17 cellular contexts compared by ENCODE assay signal in the genomic region with DNA sequence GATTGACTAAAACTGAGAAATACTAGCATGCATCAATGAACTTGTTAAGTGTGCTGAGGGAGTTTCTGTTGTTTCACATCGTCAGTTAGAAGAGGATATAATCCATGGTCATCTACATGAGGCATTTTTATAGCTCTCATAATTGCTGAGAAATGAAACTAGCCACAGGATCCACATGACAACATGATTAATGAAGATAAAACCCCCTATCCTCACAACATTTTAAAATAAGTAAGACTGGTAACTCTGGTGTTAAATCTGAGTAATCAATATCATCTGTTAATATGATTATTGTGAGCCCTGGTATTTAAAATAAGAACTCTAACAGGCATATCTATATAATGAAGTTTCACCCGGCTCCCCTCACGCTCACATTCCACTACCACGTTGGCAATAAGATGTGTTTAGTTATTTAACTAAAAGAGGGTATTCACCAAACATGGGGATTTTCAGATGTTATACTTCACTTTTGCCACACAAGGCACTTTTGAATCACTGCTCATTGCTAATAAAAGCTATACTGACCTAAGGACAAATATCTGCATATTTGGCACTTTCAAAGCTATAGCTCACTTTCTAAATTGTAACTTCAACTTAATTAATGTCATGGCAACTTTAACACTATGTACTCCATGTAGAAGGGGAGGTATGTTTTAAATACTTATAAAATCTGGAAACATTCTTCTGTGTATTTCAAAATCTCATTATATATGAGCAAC. TPM values are rescaled to one million over a fixed set of nuclear protein-coding genes. Genes with fewer than 3 reads are reported as not detected.
DNase-seq lines count a peak whose midpoint lies in the region; ATAC-seq and TF ChIP-seq lines count a peak whose summit lies in the region.
"Had no signal": no experiment of that assay in that cellular context is flagged by ENCODE, and none has a peak within 500 bp of the region (broad histone marks: within the 10 kb centered on the region; RNA-seq: fewer than 3 reads in every experiment).

No MANE protein-coding gene starts in this region.

- TF ChIP-seq CTCF in SK-N-SH (IDR thresholded peaks at IDR 0.05), result no peak

- H3K79me2 ChIP-seq in SK-N-SH (ENCODE audit: insufficient read depth), result peaks cover 31% of the 10 kb centered on the region

- H2AFZ ChIP-seq in SK-N-SH (ENCODE audit: low read depth), result peak overlapping the region; percentile 20; the same call in 1 of the 2 replicates

- H3K4me3 Mint-ChIP-seq in activated T-cell treated with anti-CD3 and anti-CD28 coated beads, Interleukin-2, amount 50 U/mL, for 4 hours, result no peak overlapping the region
- H3K4me3 Mint-ChIP-seq: CD8-positive, alpha-beta T cell had no signal

- POLR2A ChIA-PET in SK-N-SH (lab: Yijun Ruan, JAX), result interaction anchor here (0.6 to 1.2 kb wide), 3 partner anchors 17 to 371 kb away, joined by 3 read pairs; no protein-coding TSS in a partner anchor

- H3K4me1 ChIP-seq in SK-N-SH (ENCODE audit: control insufficient read depth in 1 of 2, insufficient read depth in 2 of 2, low read depth in 1 of 2, low read length in 1 of 2), result peaks cover 0 to 28% of the 10 kb centered on the region in 2 experiments; a peak in 2 of 4 replicates
- H3K4me1 ChIP-seq: SJSA1 had no signal

- H3K27ac ChIP-seq in SK-N-SH (ENCODE audit: low read depth in 2 of 2, low read length in 1 of 2), result peak overlapping the region; percentile 31 to 98; a peak in 3 of 4 replicates
- H3K27ac ChIP-seq in temporal lobe (ENCODE audit: low read depth, low read length), result peak overlapping the region; percentile 59
- H3K27ac ChIP-seq: SJSA1 had no signal

- TF ChIP-seq EP300 in SK-N-SH (IDR thresholded peaks at IDR 0.05; ENCODE audit: borderline replicate concordance in 1 of 2, low read depth in 1 of 2, low read length in 1 of 2), result peak in 1 of 2 experiments; percentile 32; a peak in 1 of 4 replicates

- no peaks in the 10 kb centered on the region for H3K36me3 Mint-ChIP-seq in activated T-cell treated with anti-CD3 and anti-CD28 coated beads, Interleukin-2, amount 50 U/mL, for 4 hours (ENCODE audit: insufficient read depth)
- H3K36me3 Mint-ChIP-seq: CD8-positive, alpha-beta T cell had no signal

- H3K9ac ChIP-seq in SK-N-SH, result no peak overlapping the region; the same call in 1 of the 2 replicates

- H3K9me2 ChIP-seq in SK-N-SH, result no peaks in the 10 kb centered on the region

- H3K9me3 ChIP-seq in SK-N-SH, result no peaks in the 10 kb centered on the region
- H3K9me3 ChIP-seq: SJSA1 had no signal

- peaks cover 4 to 6% of the 10 kb centered on the region in 2 experiments for H3K36me3 ChIP-seq in SK-N-SH (replicated peaks in 1 of 2; ENCODE audit: control insufficient read depth in 1 of 2, insufficient read depth in 2 of 2, low read length in 1 of 2)
- H3K36me3 ChIP-seq: SJSA1 had no signal

- no peaks in the 10 kb centered on the region for H4K20me1 ChIP-seq in SK-N-SH (ENCODE audit: insufficient read depth)

- H3K9me3 Mint-ChIP-seq in activated T-cell treated with anti-CD3 and anti-CD28 coated beads, Interleukin-2, amount 50 U/mL, for 4 hours, result no peaks in the 10 kb centered on the region
- H3K9me3 Mint-ChIP-seq: CD8-positive, alpha-beta T cell had no signal

- H3K27me3 Mint-ChIP-seq in activated T-cell treated with anti-CD3 and anti-CD28 coated beads, Interleukin-2, amount 50 U/mL, for 4 hours (ENCODE audit: low read depth), result peaks cover 11% of the 10 kb centered on the region

- DNase-seq in SK-N-SH, result no peak
- DNase-seq in hepatic stellate cell (ENCODE audit: low spot score), result no peak
- DNase-seq in stimulated activated CD4-positive, alpha-beta T cell treated with anti-CD3 and anti-CD28 coated beads, Interleukin-12 subunit alpha, Interleukin-12 subunit beta, amount 100 ng/mL, for 4 hours, result no peak
- DNase-seq in activated T-cell treated with anti-CD3 and anti-CD28 coated beads, Interleukin-2, amount 50 U/mL, for 4 hours, result no peak
- DNase-seq in NCI-H1092 (lab: John Stamatoyannopoulos, UW), result no peak
- DNase-seq: activated naive CD4-positive, alpha-beta T cell; CD8-positive, alpha-beta T cell; foreskin melanocyte; NCI-H1092 treated with DMSO at 0.1 percent for 48 hours; NCI-H524 treated with DMSO at 0.1 percent for 48 hours; stimulated activated CD4-positive, alpha-beta T cell treated with anti-CD3 and anti-CD28 coated beads, Interleukin-4, amount 100 ng/mL, for 24 hours had no signal

- peak overlapping the region in 1 of 2 experiments; percentile 28; a peak in 2 of 4 replicates for H3K4me3 ChIP-seq in SK-N-SH (ENCODE audit: low read depth in 2 of 2, low read length in 1 of 2)
- H3K4me3 ChIP-seq: SJSA1 had no signal

- H3K27me3 ChIP-seq in SK-N-SH (ENCODE audit: insufficient read depth), result no peaks in the 10 kb centered on the region

- no peak for TF ChIP-seq RAD21 in SK-N-SH (IDR thresholded peaks at IDR 0.05; ENCODE audit: low read length)

- H3K4me1 Mint-ChIP-seq in activated T-cell treated with anti-CD3 and anti-CD28 coated beads, Interleukin-2, amount 50 U/mL, for 4 hours (ENCODE audit: low read depth), result no peaks in the 10 kb centered on the region

- CTCF ChIA-PET in SK-N-SH (lab: Yijun Ruan, JAX), result interaction anchor here (0.6 to 14.1 kb wide), 6 partner anchors 18 to 1738 kb away, joined by 3 to 183 read pairs (median 4); no protein-coding TSS in a partner anchor

- ATAC-seq in GM18870 (IDR thresholded peaks at IDR 0.05; ENCODE audit: unreplicated experiment), result peak; percentile 89
- peak; percentile 61 for ATAC-seq in HG02870 (IDR thresholded peaks at IDR 0.05; ENCODE audit: unreplicated experiment)
- no peak for ATAC-seq in activated T-cell treated with anti-CD3 and anti-CD28 coated beads, Interleukin-2, amount 50 U/mL, for 4 hours
- ATAC-seq: activated CD4-positive, CD25-positive, alpha-beta regulatory T cell treated with anti-CD3 and anti-CD28 coated beads, Interleukin-2, amount 50 U/mL, for 24 hours; CD8-positive, alpha-beta T cell; left lobe of liver had no signal

- WGBS in SK-N-SH (ENCODE audit: low lambda C conversion rate), result 32% methylated on average over 4 of the region's 4 CpGs

- H3K4me2 ChIP-seq in SK-N-SH, result peak overlapping the region; percentile 51

- peaks cover 24% of the 10 kb centered on the region for H3F3A ChIP-seq in SK-N-SH (replicated peaks; ENCODE audit: insufficient read depth)

TF ChIP-seq in SK-N-SH, 30 proteins besides CTCF, POLR2A, EP300 and RAD21:
- TF ChIP-seq FOSL2 (IDR thresholded peaks at IDR 0.05; ENCODE audit: borderline replicate concordance, low read depth) (no peak), MEF2A (IDR thresholded peaks at IDR 0.05; ENCODE audit: borderline replicate concordance, low read depth) (no peak), GABPA (IDR thresholded peaks at IDR 0.05; ENCODE audit: low read depth) (no peak), CHD2 (IDR thresholded peaks at IDR 0.05; ENCODE audit: low read length, partially characterized antibody) (no peak), TCF12 (IDR thresholded peaks at IDR 0.05) (peak; percentile 18; the same call in 1 of the 2 replicates), RCOR1 (IDR thresholded peaks at IDR 0.05; ENCODE audit: low read length) (peak; percentile 45; the same call in 1 of the 2 replicates), MXI1 (IDR thresholded peaks at IDR 0.05; ENCODE audit: low read depth, low read length) (no peak; the same call in 1 of the 2 replicates), SIN3A (IDR thresholded peaks at IDR 0.05; ENCODE audit: borderline replicate concordance, low read depth, low read length) (no peak), RXRA (IDR thresholded peaks at IDR 0.05; ENCODE audit: borderline replicate concordance, low read depth) (no peak), POLR2AphosphoS5 (IDR thresholded peaks at IDR 0.05; ENCODE audit: low read depth, low read length) (no peak)
- TF ChIP-seq, protein P1, sequence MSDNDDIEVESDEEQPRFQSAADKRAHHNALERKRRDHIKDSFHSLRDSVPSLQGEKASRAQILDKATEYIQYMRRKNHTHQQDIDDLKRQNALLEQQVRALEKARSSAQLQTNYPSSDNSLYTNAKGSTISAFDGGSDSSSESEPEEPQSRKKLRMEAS (IDR thresholded peaks at IDR 0.05; ENCODE audit: low read depth), result no peak

RNA-seq across cellular contexts. Expression of a gene that starts 6.7 kb away (rescaled TPM):
- 3.3 and 5.4 TPM in 2 replicates for polyA plus RNA-seq in SK-N-SH (2012; rRNA removed)
- polyA plus RNA-seq in SK-N-SH (2012; cell fraction: cytosol; rRNA removed), result 3.9 and 5.5 TPM in 2 replicates
- 3.7 and 5.9 TPM in 2 replicates for polyA plus RNA-seq in SK-N-SH (2012; cell fraction: nucleus; rRNA removed)
- 14.0 TPM for total RNA-seq in temporal lobe
- under 1 TPM in 1 of 3 donors, not detected in 2; 0.08 TPM for total RNA-seq in activated T-cell treated with anti-CD3 and anti-CD28 coated beads, Interleukin-2, amount 50 U/mL, for 4 hours
- total RNA-seq: CD8-positive, alpha-beta T cell had no signal

Comparison
In these comparisons a context has a peak if more than half of its experiments do, and no peak if none do; other contexts are left out.
1. ATAC-seq: peak in GM18870 (single experiment) and HG02870 (single experiment); none in activated T-cell treated with anti-CD3 and anti-CD28 coated beads, Interleukin-2, amount 50 U/mL, for 4 hours (0 of 2).
2. RNA of a gene that starts 6.7 kb away (total RNA-seq): 14.0 TPM in temporal lobe (single experiment); 0.08 TPM in activated T-cell treated with anti-CD3 and anti-CD28 coated beads, Interleukin-2, amount 50 U/mL, for 4 hours; every median in the first group is over 10 times any median in the second.